In genomic region chr2:15809504-15809903, GRCh38 we compare ENCODE assay signal across 15 cellular contexts.
A peak's percentile ranks its signal among the peaks of the same experiment; 100 is the strongest.
DNase-seq lines count a peak whose midpoint lies in the region.
"Had no signal": no experiment of that assay in that cellular context is flagged by ENCODE, and none has a peak within 500 bp of the region (broad histone marks: within the 10 kb centered on the region; RNA-seq: fewer than 3 reads in every experiment).

No MANE protein-coding gene starts in this region.

- H2AFZ ChIP-seq in neuronal stem cell (ENCODE audit: low read length) (no peak overlapping the region), GM23248 (no peak overlapping the region)

- H3K36me3 Mint-ChIP-seq in activated CD4-positive, alpha-beta memory T cell treated with anti-CD3 and anti-CD28 coated beads for 36 hours: no peaks in the 10 kb centered on the region
- H3K36me3 Mint-ChIP-seq: CD4-positive, CD25-positive, alpha-beta regulatory T cell had no signal

- CTCF ChIA-PET in activated CD4-positive, alpha-beta memory T cell treated with anti-CD3 and anti-CD28 coated beads for 36 hours (lab: Charles Lee): no interaction called here

- H3K9me2 ChIP-seq in GM23248 (ENCODE audit: insufficient read depth): no peaks in the 10 kb centered on the region
- H3K9me2 ChIP-seq: SK-N-SH had no signal

- DNase-seq in NCI-H69 (lab: John Stamatoyannopoulos, UW): peak; percentile 57
- peak; percentile 85 for DNase-seq in islet precursor cell
- DNase-seq in neuronal stem cell (ENCODE audit: low spot score): no peak
- DNase-seq in activated CD4-positive, alpha-beta memory T cell treated with anti-CD3 and anti-CD28 coated beads for 36 hours: no peak
- DNase-seq in GM23248: no peak
- DNase-seq in activated CD4-positive, CD25-positive, alpha-beta regulatory T cell (lab: John Stamatoyannopoulos, UW): no peak
- DNase-seq: AML-193; CD4-positive, CD25-positive, alpha-beta regulatory T cell; DMS79 treated with DMSO at 0.1 percent for 48 hours; NCI-H146; NCI-H2081 treated with DMSO at 0.1 percent for 48 hours; NCI-H226; NCI-H526; SK-N-SH had no signal

- H4K8ac ChIP-seq in neuronal stem cell (ENCODE audit: low read depth, low read length): no peak overlapping the region

- peak overlapping the region; percentile 77 for H2AK5ac ChIP-seq in neuronal stem cell (ENCODE audit: low read depth, low read length)

- peak overlapping the region; percentile 83 for H2BK120ac ChIP-seq in neuronal stem cell (ENCODE audit: low read depth, low read length)

- H3K36me3 ChIP-seq in HUES48 (ENCODE audit: control insufficient read depth, insufficient read depth, low read length) (no peaks in the 10 kb centered on the region), neuronal stem cell (replicated peaks in 1 of 2; ENCODE audit: control insufficient read depth in 2 of 2, insufficient read depth in 2 of 2, low read length in 2 of 2) (no peaks in the 10 kb centered on the region), GM23248 (ENCODE audit: low read depth) (no peaks in the 10 kb centered on the region)

- peak overlapping the region; percentile 89 for H2BK15ac ChIP-seq in neuronal stem cell (ENCODE audit: low read length)

- H3K23ac ChIP-seq in neuronal stem cell (ENCODE audit: low read depth, low read length, poor library complexity): no peak overlapping the region

- H3K4ac ChIP-seq in neuronal stem cell (ENCODE audit: low read length): peak overlapping the region; percentile 28

- no CpG with 5 or more reads among the region's 10 CpGs for WGBS in neuronal stem cell (ENCODE audit: extremely low coverage in 2 of 2, insufficient read length in 2 of 2, insufficient replicate concordance in 1 of 2), 2 donors
- WGBS in GM23248 (ENCODE audit: low coverage in 1 of 2, low lambda C conversion rate in 2 of 2, missing lambda C conversion rate in 2 of 2), 2 experiments: 31 to 43% methylated on average over 10 of the region's 10 CpGs

- peaks cover 24% of the 10 kb centered on the region for H3K4me1 ChIP-seq in HUES48 (ENCODE audit: control insufficient read depth, insufficient read depth, low read length)
- H3K4me1 ChIP-seq in neuronal stem cell (ENCODE audit: control insufficient read depth in 2 of 2, insufficient read depth in 1 of 2, low read depth in 1 of 2, low read length in 2 of 2): peaks cover 6 to 35% of the 10 kb centered on the region in 2 donors
- H3K4me1 ChIP-seq in GM23248 (ENCODE audit: insufficient read depth): no peaks in the 10 kb centered on the region

- H2BK5ac ChIP-seq in neuronal stem cell (ENCODE audit: low read length): peak overlapping the region; percentile 76

- intact Hi-C loops in activated CD4-positive, alpha-beta memory T cell treated with anti-CD3 and anti-CD28 coated beads for 36 hours (cut with micrococcal nuclease): no loop called here

- H3K27ac ChIP-seq in HUES48 (ENCODE audit: low read depth, low read length) (peak overlapping the region; percentile 8), neuronal stem cell (replicated peaks; ENCODE audit: low read length) (peak overlapping the region; percentile 74), GM23248 (no peak overlapping the region)

- no peaks in the 10 kb centered on the region for H3K9me3 Mint-ChIP-seq in activated CD4-positive, alpha-beta memory T cell treated with anti-CD3 and anti-CD28 coated beads for 36 hours

- peak overlapping the region; percentile 97 for H2BK12ac ChIP-seq in neuronal stem cell (ENCODE audit: low read length)

- H4K20me1 ChIP-seq in GM23248 (ENCODE audit: insufficient read depth): no peaks in the 10 kb centered on the region

- H3K9ac ChIP-seq in HUES48 (ENCODE audit: low read depth, low read length) (no peak overlapping the region), neuronal stem cell (ENCODE audit: low read depth, low read length, poor library complexity) (no peak overlapping the region), GM23248 (no peak overlapping the region)
- H3K9ac ChIP-seq: SK-N-SH had no signal

- H3K4me3 ChIP-seq in HUES48 (ENCODE audit: low read depth, low read length): no peak overlapping the region
- H3K4me3 ChIP-seq in neuronal stem cell (ENCODE audit: low read length in 2 of 2): no peak overlapping the region
- H3K4me3 ChIP-seq in GM23248: no peak overlapping the region

- no peaks in the 10 kb centered on the region for H3K4me1 Mint-ChIP-seq in activated CD4-positive, alpha-beta memory T cell treated with anti-CD3 and anti-CD28 coated beads for 36 hours (ENCODE audit: low read depth)
- H3K4me1 Mint-ChIP-seq: CD4-positive, CD25-positive, alpha-beta regulatory T cell had no signal

- no peaks in the 10 kb centered on the region for H3K79me1 ChIP-seq in neuronal stem cell (ENCODE audit: low read depth, low read length)

- H3K79me2 ChIP-seq in GM23248 (ENCODE audit: insufficient read depth): no peaks in the 10 kb centered on the region

- no peak overlapping the region for H4K91ac ChIP-seq in neuronal stem cell (ENCODE audit: low read depth, low read length, poor library complexity)

- no peaks in the 10 kb centered on the region for H3K27me3 Mint-ChIP-seq in activated CD4-positive, alpha-beta memory T cell treated with anti-CD3 and anti-CD28 coated beads for 36 hours
- H3K27me3 Mint-ChIP-seq: CD4-positive, CD25-positive, alpha-beta regulatory T cell had no signal

- no peaks in the 10 kb centered on the region for H3K27me3 ChIP-seq in HUES48 (ENCODE audit: control insufficient read depth, insufficient read depth, low read length)
- H3K27me3 ChIP-seq in neuronal stem cell (ENCODE audit: control insufficient read depth in 3 of 3, insufficient read depth in 3 of 3, low read depth in 1 of 3, low read length in 3 of 3): no peaks in the 10 kb centered on the region
- H3K27me3 ChIP-seq in GM23248 (replicated peaks; ENCODE audit: insufficient read depth): no peaks in the 10 kb centered on the region

- H3K4me2 ChIP-seq in neuronal stem cell (ENCODE audit: insufficient read depth, low read length, poor library complexity, severe bottlenecking) (no peak overlapping the region), GM23248 (ENCODE audit: unreplicated experiment) (no peak overlapping the region)
- H3K4me2 ChIP-seq: SK-N-SH had no signal

- peak overlapping the region; percentile 86 for H3K18ac ChIP-seq in neuronal stem cell (ENCODE audit: low read length)

- no peak overlapping the region for H3K14ac ChIP-seq in neuronal stem cell (ENCODE audit: low read length)

- H3K4me3 Mint-ChIP-seq in activated CD4-positive, alpha-beta memory T cell treated with anti-CD3 and anti-CD28 coated beads for 36 hours: no peak overlapping the region
- H3K4me3 Mint-ChIP-seq: CD4-positive, CD25-positive, alpha-beta regulatory T cell had no signal

- no peak overlapping the region for H3K27ac Mint-ChIP-seq in activated CD4-positive, alpha-beta memory T cell treated with anti-CD3 and anti-CD28 coated beads for 36 hours

- H3K9me3 ChIP-seq in HUES48 (ENCODE audit: control insufficient read depth, insufficient read depth, low read length) (no peaks in the 10 kb centered on the region), neuronal stem cell (replicated peaks in 1 of 2; ENCODE audit: control insufficient read depth in 2 of 2, insufficient read depth in 1 of 2, low read depth in 1 of 2, low read length in 2 of 2) (no peaks in the 10 kb centered on the region), GM23248 (ENCODE audit: low read depth) (no peaks in the 10 kb centered on the region)
- H3K9me3 ChIP-seq: SK-N-SH had no signal

- in situ Hi-C loops in GM23248 (cut with MboI): no loop called here

- POLR2A ChIA-PET in activated CD4-positive, alpha-beta memory T cell treated with anti-CD3 and anti-CD28 coated beads for 36 hours (lab: Charles Lee): no interaction called here

- no peaks in the 10 kb centered on the region for H3F3A ChIP-seq in GM23248 (ENCODE audit: insufficient read depth)

Comparison
In these comparisons a context has a peak if more than half of its experiments do, and no peak if none do; other contexts are left out.
1. DNase-seq: peak in NCI-H69 (single experiment) and islet precursor cell (single experiment); none in neuronal stem cell (single experiment), activated CD4-positive, alpha-beta memory T cell treated with anti-CD3 and anti-CD28 coated beads for 36 hours (single experiment), GM23248 (single experiment) and activated CD4-positive, CD25-positive, alpha-beta regulatory T cell (0 of 4).